ENCODE assay signal across 1 cellular context in genomic region chr9:117545846-117546245, GRCh38.
TF ChIP-seq lines count a peak whose summit lies in the region.

No MANE protein-coding gene starts in this region.

TF ChIP-seq in GM23338, 12 proteins besides CTCF, POLR2A, EP300 and RAD21 (continued from another document):
- TF ChIP-seq ZNF462 (CRISPR knock-in tag; IDR thresholded peaks at IDR 0.05) (no peak), CREB1 (CRISPR knock-in tag; IDR thresholded peaks at IDR 0.05; ENCODE audit: low read depth) (no peak)
